Comparison of ENCODE assay signal across 8 cellular contexts in genomic region chr1:175152006-175152652, GRCh38. TPM values are rescaled to one million over a fixed set of nuclear protein-coding genes. Genes with fewer than 3 reads are reported as not detected.
DNase-seq lines count a peak whose midpoint lies in the region; FAIRE-seq and TF ChIP-seq lines count a peak whose summit lies in the region.

No MANE protein-coding gene starts in this region.

- peaks cover 14% of the 10 kb centered on the region for H3K27me3 ChIP-seq in HUES64 (ENCODE audit: insufficient read depth, low read length)

- no peak for FAIRE-seq in urothelium cell line (lab: Jason Lieb, UNC)

- WGBS in HUES64: 16% methylated on average over 13 of the region's 15 CpGs

- peaks cover 9% of the 10 kb centered on the region for H3K4me1 ChIP-seq in HUES64 (ENCODE audit: insufficient read depth, low read length)

- H3K27ac ChIP-seq in HUES64 (ENCODE audit: low read depth, low read length): no peak overlapping the region; the same call in 1 of the 2 replicates

- TF ChIP-seq CTCF in GM12872 (IDR thresholded peaks at IDR 0.05; ENCODE audit: insufficient read depth, low read depth, low read length): peak; percentile 94

- H3K4me3 ChIP-seq in HUES64 (ENCODE audit: low read length): peak overlapping the region; percentile 23

- H3K9ac ChIP-seq in HUES64 (ENCODE audit: low read depth, low read length): no peak overlapping the region

- H3K36me3 ChIP-seq in HUES64 (ENCODE audit: insufficient read depth, low read length): no peaks in the 10 kb centered on the region

- peak; percentile 66 for DNase-seq in RPMI8226
- DNase-seq in activated T-helper 9 cell treated with anti-CD3 and anti-CD28 coated beads, Interleukin-2, amount 50 U/mL, for 16 hours (ENCODE audit: low read depth): peak; percentile 51
- peak; percentile 54 for DNase-seq in globus pallidus (ENCODE audit: low spot score)
- DNase-seq in pons (ENCODE audit: low spot score): peak; percentile 35
- DNase-seq in urothelium cell line (ENCODE audit: low spot score): peak; percentile 68
- DNase-seq in OCI-M2 (lab: John Stamatoyannopoulos, UW; ENCODE audit: unreplicated experiment): no peak

- H3K9me3 ChIP-seq in HUES64 (ENCODE audit: insufficient read depth, low read depth, low read length): no peaks in the 10 kb centered on the region

RNA-seq across cellular contexts. Expression of gene KIAA0040, which starts 40.4 kb away (rescaled TPM):
- 3.7 TPM for polyA plus RNA-seq in HUES64 (2013, experiment 1 of 2)
- polyA plus RNA-seq in HUES64 (2013, experiment 2 of 2): 4.2 TPM
